ENCODE assay signal across 23 cellular contexts in the genomic region with DNA sequence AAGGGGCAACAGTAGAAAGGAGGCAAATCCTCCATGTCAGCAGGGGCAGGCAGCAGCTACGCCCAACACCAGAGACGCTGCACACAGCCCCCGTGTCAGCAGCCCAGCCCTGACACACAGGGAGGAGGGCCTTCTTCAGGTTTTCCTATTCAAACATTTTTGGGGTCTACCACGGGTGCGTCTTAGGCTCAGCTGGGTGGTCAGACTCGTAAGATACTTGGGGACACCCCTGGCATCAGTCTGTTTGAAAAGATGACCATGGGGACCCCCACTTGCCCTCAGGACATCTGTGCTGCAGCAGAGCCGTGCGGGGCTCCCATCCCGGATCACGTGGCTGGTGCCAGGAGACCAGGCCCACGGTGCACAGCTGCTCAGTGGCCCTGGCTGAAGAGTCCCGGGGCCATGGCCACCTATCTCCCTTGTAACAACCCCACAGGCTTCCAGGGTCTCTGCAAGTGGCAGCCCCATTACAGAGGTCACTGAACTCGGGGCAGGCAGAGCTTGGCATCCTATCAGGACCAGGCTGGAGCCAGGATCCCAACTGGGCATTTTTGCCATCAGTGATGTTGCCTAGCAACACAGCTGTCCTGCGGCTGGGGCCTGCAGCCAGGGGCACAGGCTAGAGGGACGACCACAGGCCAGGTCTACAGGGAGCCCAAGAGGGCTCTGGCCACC.
DNase-seq lines count a peak whose midpoint lies in the region; ATAC-seq and TF ChIP-seq lines count a peak whose summit lies in the region.
"Had no signal": no experiment of that assay in that cellular context is flagged by ENCODE, and none has a peak within 500 bp of the region (broad histone marks: within the 10 kb centered on the region; RNA-seq: fewer than 3 reads in every experiment).

No MANE protein-coding gene starts in this region.

- intact Hi-C loops in testis (cut with DNase I; ENCODE audit: low total_unique reads) (no loop called here), lower lobe of right lung (cut with DNase I) (no loop called here)

- CTCF ChIA-PET in activated CD8-positive, alpha-beta memory T cell treated with anti-CD3 and anti-CD28 coated beads, Interleukin-2, amount 10 ng/mL, durations not matched to agents 7 days and 5 days (lab: Charles Lee): no interaction called here

- no peaks in the 10 kb centered on the region for H3K4me1 Mint-ChIP-seq in activated CD8-positive, alpha-beta memory T cell treated with anti-CD3 and anti-CD28 coated beads, Interleukin-2, amount 10 ng/mL, durations not matched to agents 7 days and 5 days
- peaks cover 12% of the 10 kb centered on the region for H3K4me1 Mint-ChIP-seq in endodermal cell
- H3K4me1 Mint-ChIP-seq: central memory CD8-positive, alpha-beta T cell; memory B cell; T-helper 17 cell had no signal

- no peaks in the 10 kb centered on the region for H3K36me3 Mint-ChIP-seq in activated CD8-positive, alpha-beta memory T cell treated with anti-CD3 and anti-CD28 coated beads, Interleukin-2, amount 10 ng/mL, durations not matched to agents 7 days and 5 days
- H3K36me3 Mint-ChIP-seq in endodermal cell (ENCODE audit: low read depth): no peaks in the 10 kb centered on the region
- H3K36me3 Mint-ChIP-seq: memory B cell had no signal

- H3K4me3 ChIP-seq in endodermal cell (ENCODE audit: low read length) (no peak overlapping the region), lung (no peak overlapping the region), testis (no peak overlapping the region), lower lobe of right lung (no peak overlapping the region)
- H3K4me3 ChIP-seq: A549, MG63, Peyer's patch, transverse colon had no signal

- H3K27me3 ChIP-seq in endodermal cell (ENCODE audit: control insufficient read depth, insufficient read depth, low read length, poor library complexity, severe bottlenecking) (no peaks in the 10 kb centered on the region), lung (ENCODE audit: control insufficient read depth, insufficient read depth) (no peaks in the 10 kb centered on the region), testis (no peaks in the 10 kb centered on the region), lower lobe of right lung (ENCODE audit: low read depth) (no peaks in the 10 kb centered on the region)
- H3K27me3 ChIP-seq: MG63, Peyer's patch, transverse colon had no signal

- peak; percentile 35 for DNase-seq in activated CD8-positive, alpha-beta memory T cell treated with anti-CD3 and anti-CD28 coated beads for 24 hours
- DNase-seq in activated CD8-positive, alpha-beta memory T cell treated with anti-CD3 and anti-CD28 coated beads, Interleukin-2, amount 10 ng/mL, durations not matched to agents 7 days and 5 days: no peak
- DNase-seq in endodermal cell (peak; percentile 35), lung (ENCODE audit: low spot score) (peak; percentile 20), testis (peak; percentile 5), NCI-H1105 treated with DMSO at 0.1 percent for 48 hours (lab: John Stamatoyannopoulos, UW) (no peak), RKO (ENCODE audit: low spot score) (no peak), lower lobe of right lung (no peak)
- DNase-seq: activated CD4-positive, alpha-beta T cell treated with anti-CD3 and anti-CD28 coated beads for 4 hours; activated naive CD4-positive, alpha-beta T cell; DMS79; KBM-7; MG63; NCI-H1417; NCI-H2029 treated with DMSO at 0.1 percent for 48 hours; NCI-H526 treated with DMSO at 0.1 percent for 48 hours; T-helper 17 cell; transverse colon had no signal

- H3K27me3 Mint-ChIP-seq in activated CD8-positive, alpha-beta memory T cell treated with anti-CD3 and anti-CD28 coated beads, Interleukin-2, amount 10 ng/mL, durations not matched to agents 7 days and 5 days: peaks cover 12% of the 10 kb centered on the region
- H3K27me3 Mint-ChIP-seq in endodermal cell (ENCODE audit: insufficient read depth): no peaks in the 10 kb centered on the region
- H3K27me3 Mint-ChIP-seq: progenitor cell of endocrine pancreas had no signal

- H3K9me3 Mint-ChIP-seq in activated CD8-positive, alpha-beta memory T cell treated with anti-CD3 and anti-CD28 coated beads, Interleukin-2, amount 10 ng/mL, durations not matched to agents 7 days and 5 days (ENCODE audit: low read depth): no peaks in the 10 kb centered on the region
- no peaks in the 10 kb centered on the region for H3K9me3 Mint-ChIP-seq in endodermal cell
- H3K9me3 Mint-ChIP-seq: central memory CD8-positive, alpha-beta T cell had no signal

- no peaks in the 10 kb centered on the region for H3K4me1 ChIP-seq in endodermal cell (ENCODE audit: control insufficient read depth, insufficient read depth, low read length)
- no peaks in the 10 kb centered on the region for H3K4me1 ChIP-seq in lung (ENCODE audit: control insufficient read depth in 2 of 2, insufficient read depth in 2 of 2, low read length in 2 of 2)
- no peaks in the 10 kb centered on the region for H3K4me1 ChIP-seq in testis
- H3K4me1 ChIP-seq in lower lobe of right lung: no peaks in the 10 kb centered on the region
- H3K4me1 ChIP-seq: A549, Peyer's patch had no signal

- H3K36me3 ChIP-seq in endodermal cell (ENCODE audit: control insufficient read depth, insufficient read depth, low read length): no peaks in the 10 kb centered on the region
- H3K36me3 ChIP-seq in lung (ENCODE audit: control insufficient read depth in 2 of 2, insufficient read depth in 2 of 2, low read length in 2 of 2): no peaks in the 10 kb centered on the region
- no peaks in the 10 kb centered on the region for H3K36me3 ChIP-seq in testis (ENCODE audit: low read depth, missing control alignments)
- H3K36me3 ChIP-seq in lower lobe of right lung: no peaks in the 10 kb centered on the region
- H3K36me3 ChIP-seq: MG63, Peyer's patch, transverse colon had no signal

- H3K27ac Mint-ChIP-seq in activated CD8-positive, alpha-beta memory T cell treated with anti-CD3 and anti-CD28 coated beads, Interleukin-2, amount 10 ng/mL, durations not matched to agents 7 days and 5 days: no peak overlapping the region
- H3K27ac Mint-ChIP-seq in endodermal cell: no peak overlapping the region
- H3K27ac Mint-ChIP-seq: memory B cell, progenitor cell of endocrine pancreas, T-helper 17 cell had no signal

- TF ChIP-seq CTCF in endodermal cell (conservative IDR thresholded peaks at IDR 0.05) (no peak), lung (IDR thresholded peaks at IDR 0.05; ENCODE audit: control extremely low read depth, extremely low read depth) (no peak), testis (IDR thresholded peaks at IDR 0.05) (no peak), lower lobe of right lung (IDR thresholded peaks at IDR 0.05) (no peak)

- H3K4me3 Mint-ChIP-seq in activated CD8-positive, alpha-beta memory T cell treated with anti-CD3 and anti-CD28 coated beads, Interleukin-2, amount 10 ng/mL, durations not matched to agents 7 days and 5 days: no peak overlapping the region
- H3K4me3 Mint-ChIP-seq in endodermal cell: no peak overlapping the region
- H3K4me3 Mint-ChIP-seq: central memory CD8-positive, alpha-beta T cell; memory B cell; T-helper 17 cell had no signal

- no peak for TF ChIP-seq POLR2A in testis (IDR thresholded peaks at IDR 0.05)

- no peak overlapping the region for H3K27ac ChIP-seq in endodermal cell (ENCODE audit: low read depth, low read length)
- no peak overlapping the region for H3K27ac ChIP-seq in lung (ENCODE audit: low read depth in 1 of 2, low read length in 1 of 2)
- no peak overlapping the region for H3K27ac ChIP-seq in testis
- no peak overlapping the region for H3K27ac ChIP-seq in lower lobe of right lung
- H3K27ac ChIP-seq: A549, Peyer's patch, transverse colon had no signal

- H3K9me3 ChIP-seq in endodermal cell (ENCODE audit: control insufficient read depth, low read length) (no peaks in the 10 kb centered on the region), lung (ENCODE audit: control insufficient read depth in 2 of 2, insufficient read depth in 1 of 2, low read length in 1 of 2) (no peaks in the 10 kb centered on the region), testis (no peaks in the 10 kb centered on the region), lower lobe of right lung (no peaks in the 10 kb centered on the region)
- H3K9me3 ChIP-seq: A549, MG63, Peyer's patch, transverse colon had no signal

- whole genome bisulfite sequencing in endodermal cell (ENCODE audit: insufficient coverage in 1 of 2, insufficient read length in 1 of 2), 2 experiments: 86 to 98% methylated on average over 9 to 15 of the region's 15 CpGs
- WGBS in lung, 2 donors: 81 to 91% methylated on average over 15 of the region's 15 CpGs
- WGBS in testis, 2 donors: 76 to 83% methylated on average over 7 to 14 of the region's 15 CpGs

- H3K9ac ChIP-seq in endodermal cell (ENCODE audit: extremely low read depth, low read length, poor library complexity, severe bottlenecking): no peak overlapping the region

- ATAC-seq in activated CD8-positive, alpha-beta memory T cell treated with anti-CD3 and anti-CD28 coated beads, Interleukin-2, amount 10 ng/mL, durations not matched to agents 7 days and 5 days: no peak
- ATAC-seq in lung (ENCODE audit: insufficient read depth, low FRiP score) (no peak), lower lobe of right lung (no peak)
- ATAC-seq: A549, T-helper 17 cell had no signal

Comparison
In these comparisons a context has a peak if more than half of its experiments do, and no peak if none do; other contexts are left out.
1. DNase-seq: peak in activated CD8-positive, alpha-beta memory T cell treated with anti-CD3 and anti-CD28 coated beads for 24 hours (single experiment), endodermal cell (single experiment), lung (single experiment) and testis (single experiment); none in activated CD8-positive, alpha-beta memory T cell treated with anti-CD3 and anti-CD28 coated beads, Interleukin-2, amount 10 ng/mL, durations not matched to agents 7 days and 5 days (single experiment), NCI-H1105 treated with DMSO at 0.1 percent for 48 hours (single experiment), RKO (single experiment) and lower lobe of right lung (single experiment).